Comparison of ENCODE assay signal across 2 cellular contexts in genomic region chr14:103090481-103091020, GRCh38.
TF ChIP-seq lines count a peak whose summit lies in the region.

No MANE protein-coding gene starts in this region.

TF ChIP-seq in IMR-90, 13 proteins besides CTCF, POLR2A, EP300 and RAD21:
- TF ChIP-seq NFE2L2 (IDR thresholded peaks at IDR 0.05; ENCODE audit: low read depth, low read length) (no peak), MAFK (IDR thresholded peaks at IDR 0.05; ENCODE audit: low read depth, low read length) (no peak), ELK1 (IDR thresholded peaks at IDR 0.05; ENCODE audit: borderline replicate concordance, low read depth, low read length) (no peak), CHD1 (IDR thresholded peaks at IDR 0.05; ENCODE audit: low read depth, low read length) (no peak), BHLHE40 (IDR thresholded peaks at IDR 0.05; ENCODE audit: low read depth, low read length) (no peak), CEBPB (IDR thresholded peaks at IDR 0.05; ENCODE audit: low read depth, low read length) (no peak), FOS (IDR thresholded peaks at IDR 0.05; ENCODE audit: low read depth, low read length) (no peak), USF2 (IDR thresholded peaks at IDR 0.05; ENCODE audit: low read depth, low read length) (no peak), RFX5 (IDR thresholded peaks at IDR 0.05; ENCODE audit: low read depth, low read length) (no peak), SMC3 (IDR thresholded peaks at IDR 0.05; ENCODE audit: low read depth, low read length) (no peak), MXI1 (IDR thresholded peaks at IDR 0.05; ENCODE audit: borderline replicate concordance, low read depth, low read length) (no peak), MAZ (IDR thresholded peaks at IDR 0.05; ENCODE audit: borderline replicate concordance, low read depth, low read length) (no peak), RCOR1 (IDR thresholded peaks at IDR 0.05; ENCODE audit: insufficient replicate concordance, low read length) (no peak)

TF ChIP-seq in GM12878, 131 proteins besides CTCF, POLR2A, EP300 and RAD21:
- TF ChIP-seq SREBF1 (IDR thresholded peaks at IDR 0.05; ENCODE audit: low read length) (no peak), MEF2B (IDR thresholded peaks at IDR 0.05; ENCODE audit: partially characterized antibody, poor library complexity, severe bottlenecking) (no peak), E2F8 (IDR thresholded peaks at IDR 0.05; ENCODE audit: low read depth, partially characterized antibody) (no peak), ZNF217 (IDR thresholded peaks at IDR 0.05) (no peak)
